Comparison of ENCODE assay signal across 15 cellular contexts in genomic region chr16:24844101-24845030, GRCh38. TPM values are rescaled to one million over a fixed set of nuclear protein-coding genes. Genes with fewer than 3 reads are reported as not detected.
DNase-seq lines count a peak whose midpoint lies in the region; ATAC-seq, FAIRE-seq and TF ChIP-seq lines count a peak whose summit lies in the region.
"Had no signal": no experiment of that assay in that cellular context is flagged by ENCODE, and none has a peak within 500 bp of the region (broad histone marks: within the 10 kb centered on the region; RNA-seq: fewer than 3 reads in every experiment).

No MANE protein-coding gene starts in this region.

- peak overlapping the region; percentile 11 for H3K27ac Mint-ChIP-seq in T-helper 1 cell treated with Interleukin-12 subunit alpha and Interleukin-12 subunit beta and Interleukin-4 antibody, amounts not matched to agents 30 μg/mL and 1 μg/mL, for 36 hours
- H3K27ac Mint-ChIP-seq: activated T-helper 1 cell treated with anti-CD3 and anti-CD28 coated beads, Interleukin-12 subunit alpha, Interleukin-12 subunit beta, Interleukin-2, Interleukin-4 antibody, amounts not matched to agents 30 ng/mL and 10 ng/mL and 1 ng/mL, durations not matched to agents 14 hours and 24 hours and 36 hours; neural progenitor cell had no signal

- H2AFZ ChIP-seq in K562 (ENCODE audit: low read depth, low read length) (0 out of 2 replicates have a peak overlapping the region, but pooled peaks have one; percentile 28), trophoblast cell (ENCODE audit: insufficient read depth, low read length, poor library complexity) (no peak overlapping the region)
- H2AFZ ChIP-seq: neural progenitor cell had no signal

- H2BK5ac ChIP-seq in trophoblast cell (ENCODE audit: low read depth, low read length, poor library complexity) = peak overlapping the region; percentile 22

- POLR2A ChIA-PET in K562 (lab: Yijun Ruan, JAX) = interaction anchor here (1.0 kb wide), 1 partner anchor 236 kb away, joined by 3 read pairs; no protein-coding TSS in a partner anchor

- H3K4me3 ChIP-seq in HUES6 (ENCODE audit: low read depth, low read length) (no peak overlapping the region), K562 (no peak overlapping the region), trophoblast cell (ENCODE audit: low read depth, low read length) (no peak overlapping the region)
- H3K4me3 ChIP-seq: neural progenitor cell, skin epidermis, tibial artery had no signal

- H3K9ac ChIP-seq in HUES6 (ENCODE audit: low read length) (no peak overlapping the region), K562 (ENCODE audit: insufficient read depth in 1 of 2, low read depth in 2 of 2, low read length in 2 of 2) (peak overlapping the region in 1 of 2 experiments; percentile 81; a peak in 2 of 4 replicates), trophoblast cell (ENCODE audit: low read length) (no peak overlapping the region)
- H3K9ac ChIP-seq: neural progenitor cell had no signal

- TF ChIP-seq CTCF in K562 (IDR thresholded peaks at IDR 0.05 in 2 of 3, conservative IDR thresholded peaks at IDR 0.05 in 1 of 3; ENCODE audit: insufficient read depth in 2 of 3, low read depth in 1 of 3, low read length in 3 of 3) = 0 out of 6 replicates have a peak, but pooled peaks of 1 of the 3 experiments have one; percentile 2

- peak overlapping the region; percentile 24 for H3K14ac ChIP-seq in trophoblast cell (ENCODE audit: low read length)

- no peak overlapping the region for H3K23ac ChIP-seq in trophoblast cell (ENCODE audit: low read length)

- no peak overlapping the region for H4K12ac ChIP-seq in trophoblast cell (ENCODE audit: low read depth, low read length)

- H4K91ac ChIP-seq in trophoblast cell (ENCODE audit: low read depth, low read length) = peak overlapping the region; percentile 52

- H3K9me1 ChIP-seq in K562 (ENCODE audit: control insufficient read depth, insufficient read depth, low read length) = peaks cover 4% of the 10 kb centered on the region

- no peak overlapping the region for H3K4me3 Mint-ChIP-seq in T-helper 1 cell treated with Interleukin-12 subunit alpha and Interleukin-12 subunit beta and Interleukin-4 antibody, amounts not matched to agents 30 μg/mL and 1 μg/mL, for 36 hours
- H3K4me3 Mint-ChIP-seq: activated T-helper 1 cell treated with anti-CD3 and anti-CD28 coated beads, Interleukin-12 subunit alpha, Interleukin-12 subunit beta, Interleukin-2, Interleukin-4 antibody, amounts not matched to agents 30 ng/mL and 10 ng/mL and 1 ng/mL, durations not matched to agents 14 hours and 24 hours and 36 hours; neural progenitor cell had no signal

- no peak for TF ChIP-seq POLR2A in K562 (conservative IDR thresholded peaks at IDR 0.05)

- no peak overlapping the region for H2AK5ac ChIP-seq in trophoblast cell (ENCODE audit: low read length)

- FAIRE-seq in K562 (lab: Jason Lieb, UNC) = peak; percentile 99

- WGBS in K562 (ENCODE audit: insufficient coverage, low coverage, missing lambda C conversion rate) = 26% methylated on average over 17 of the region's 17 CpGs
- no CpG with 5 or more reads among the region's 17 CpGs for WGBS in trophoblast cell (ENCODE audit: extremely low coverage, insufficient coverage, insufficient read length)

- peak; percentile 97 for ATAC-seq in K562
- ATAC-seq in HG03469 (IDR thresholded peaks at IDR 0.05; ENCODE audit: unreplicated experiment) = no peak
- no peak for ATAC-seq in HG03378 (IDR thresholded peaks at IDR 0.05; ENCODE audit: unreplicated experiment)
- no peak for ATAC-seq in HG02981 (IDR thresholded peaks at IDR 0.05; ENCODE audit: unreplicated experiment)

- H3K4me2 ChIP-seq in K562 (ENCODE audit: insufficient read depth, low read length) (peak overlapping the region; percentile 54; the same call in 1 of the 2 replicates), trophoblast cell (ENCODE audit: low read length) (no peak overlapping the region)
- H3K4me2 ChIP-seq: neural progenitor cell had no signal

- H3K27ac ChIP-seq in HUES6 (ENCODE audit: low read depth, low read length) (peak overlapping the region; percentile 5; the same call in 1 of the 2 replicates), K562 (ENCODE audit: extremely low read depth, low read depth, low read length) (peak overlapping the region; percentile 56; the same call in 2 of the 3 replicates), trophoblast cell (ENCODE audit: low read depth, low read length) (no peak overlapping the region)
- H3K27ac ChIP-seq: brain microvascular endothelial cell, epithelial cell of prostate, neural progenitor cell, skin epidermis, tibial artery had no signal

- H3K27me3 ChIP-seq in HUES6 (ENCODE audit: control insufficient read depth, insufficient read depth, low read length) (no peaks in the 10 kb centered on the region), K562 (ENCODE audit: control insufficient read depth in 2 of 2, insufficient read depth in 2 of 2, low read length in 2 of 2) (0 out of 5 replicates have a peak, but pooled peaks cover 0 to 3% of the 10 kb centered on the region in 2 experiments), trophoblast cell (ENCODE audit: insufficient read depth, low read length) (no peaks in the 10 kb centered on the region)
- H3K27me3 ChIP-seq: brain microvascular endothelial cell, neural progenitor cell, tibial artery had no signal

- in situ Hi-C loops in K562 (cut with MboI) = no loop called here

- no TSS peak for BruUV-seq in K562 (replicated peaks; lab: Mats Ljungman, UMichigan)

- H3K79me1 ChIP-seq in trophoblast cell (ENCODE audit: low read length) = peaks cover 5% of the 10 kb centered on the region

- no peak for DNase-seq in T-helper 1 cell
- DNase-seq in K562 (ENCODE audit: extremely low read depth in 1 of 4, low spot score in 3 of 4) = peak; percentile 89 to 93 (median 91)
- DNase-seq in trophoblast cell = peak; percentile 76 to 89
- DNase-seq: brain microvascular endothelial cell, DMS79, tibial artery had no signal

- H3K9me3 Mint-ChIP-seq in T-helper 1 cell treated with Interleukin-12 subunit alpha and Interleukin-12 subunit beta and Interleukin-4 antibody, amounts not matched to agents 30 μg/mL and 1 μg/mL, for 36 hours = no peaks in the 10 kb centered on the region
- H3K9me3 Mint-ChIP-seq: activated T-helper 1 cell treated with anti-CD3 and anti-CD28 coated beads, Interleukin-12 subunit alpha, Interleukin-12 subunit beta, Interleukin-2, Interleukin-4 antibody, amounts not matched to agents 30 ng/mL and 10 ng/mL and 1 ng/mL, durations not matched to agents 14 hours and 24 hours and 36 hours; neural progenitor cell had no signal

- H3K18ac ChIP-seq in trophoblast cell (ENCODE audit: low read length) = peak overlapping the region; percentile 29

- H3K36me3 ChIP-seq in HUES6 (ENCODE audit: control insufficient read depth, insufficient read depth, low read length) = no peaks in the 10 kb centered on the region
- H3K36me3 ChIP-seq in K562 (ENCODE audit: control insufficient read depth, insufficient read depth, low read length) = no peaks in the 10 kb centered on the region
- H3K36me3 ChIP-seq in trophoblast cell (ENCODE audit: control insufficient read depth in 1 of 2, insufficient read depth in 2 of 2, low read length in 2 of 2) = no peaks in the 10 kb centered on the region
- H3K36me3 ChIP-seq: brain microvascular endothelial cell, neural progenitor cell had no signal

- H3K4ac ChIP-seq in trophoblast cell (ENCODE audit: low read depth, low read length) = no peak overlapping the region

- no peaks in the 10 kb centered on the region for H3K27me3 Mint-ChIP-seq in T-helper 1 cell treated with Interleukin-12 subunit alpha and Interleukin-12 subunit beta and Interleukin-4 antibody, amounts not matched to agents 30 μg/mL and 1 μg/mL, for 36 hours (ENCODE audit: low read depth)

- 0 out of 2 replicates have a peak, but pooled peaks cover 6% of the 10 kb centered on the region for H4K20me1 ChIP-seq in K562 (replicated peaks; ENCODE audit: control insufficient read depth, insufficient read depth, low read length)

- H3K36me3 Mint-ChIP-seq in T-helper 1 cell treated with Interleukin-12 subunit alpha and Interleukin-12 subunit beta and Interleukin-4 antibody, amounts not matched to agents 30 μg/mL and 1 μg/mL, for 36 hours (ENCODE audit: low read depth) = no peaks in the 10 kb centered on the region
- H3K36me3 Mint-ChIP-seq: neural progenitor cell had no signal

- peak overlapping the region; percentile 63 for H2BK12ac ChIP-seq in trophoblast cell (ENCODE audit: low read length)

- peak overlapping the region; percentile 39 for H2BK120ac ChIP-seq in trophoblast cell (ENCODE audit: insufficient read depth, low read length, poor library complexity)

- no peaks in the 10 kb centered on the region for H3K4me1 Mint-ChIP-seq in T-helper 1 cell treated with Interleukin-12 subunit alpha and Interleukin-12 subunit beta and Interleukin-4 antibody, amounts not matched to agents 30 μg/mL and 1 μg/mL, for 36 hours (ENCODE audit: low read depth)
- H3K4me1 Mint-ChIP-seq: neural progenitor cell had no signal

- peak overlapping the region; percentile 26 for H4K8ac ChIP-seq in trophoblast cell (ENCODE audit: low read depth, low read length)

- intact Hi-C loops in K562 (cut with micrococcal nuclease) = no loop called here

- CTCF ChIA-PET in K562 (lab: Yijun Ruan, JAX; ENCODE audit: low intra/inter-chr PET ratio) = no interaction called here

- H3K9me3 ChIP-seq in HUES6 (ENCODE audit: control insufficient read depth, insufficient read depth, low read depth, low read length) = no peaks in the 10 kb centered on the region
- H3K9me3 ChIP-seq in K562 (replicated peaks; ENCODE audit: control insufficient read depth, insufficient read depth, low read depth, low read length) = no peaks in the 10 kb centered on the region
- peaks cover 1% of the 10 kb centered on the region for H3K9me3 ChIP-seq in trophoblast cell (ENCODE audit: insufficient read depth, low read depth, low read length)
- H3K9me3 ChIP-seq: tibial artery had no signal

- peak; percentile 85 for TF ChIP-seq EP300 in K562 (IDR thresholded peaks at IDR 0.05; ENCODE audit: low read length)

- H3K4me1 ChIP-seq in HUES6 (ENCODE audit: control insufficient read depth, insufficient read depth, low read length) (peaks cover 6% of the 10 kb centered on the region; the same call in 1 of the 2 replicates), K562 (replicated peaks in 1 of 2; ENCODE audit: control insufficient read depth in 2 of 2, insufficient read depth in 2 of 2, low read length in 2 of 2) (peaks cover 21 to 33% of the 10 kb centered on the region in 2 experiments), trophoblast cell (ENCODE audit: control insufficient read depth in 1 of 2, insufficient read depth in 2 of 2, low read length in 2 of 2) (peaks cover 9 to 11% of the 10 kb centered on the region in 2 experiments)
- H3K4me1 ChIP-seq: neural progenitor cell had no signal

- TF ChIP-seq RAD21 in K562 (CRISPR knock-in tag; conservative IDR thresholded peaks at IDR 0.05 in 1 of 2, IDR thresholded peaks at IDR 0.05 in 1 of 2) = no peak

- H3K79me2 ChIP-seq in K562 (ENCODE audit: control insufficient read depth, insufficient read depth, low read length) (no peaks in the 10 kb centered on the region), trophoblast cell (ENCODE audit: control insufficient read depth, insufficient read depth, low read length, poor library complexity) (no peaks in the 10 kb centered on the region)

RNA-seq across cellular contexts. Expression of gene SLC5A11, which starts 1.4 kb away (rescaled TPM):
- total RNA-seq in K562 (2011; cell fraction: chromatin; rRNA removed; ENCODE audit: low replicate concordance) = not detected in 2 replicates
- total RNA-seq in K562 (2011; cell fraction: nucleolus; rRNA removed) = not detected in 2 replicates
- not detected in 2 replicates for total RNA-seq in K562 (2011; cell fraction: nucleoplasm; rRNA removed)
- total RNA-seq in K562 (2014; rRNA removed) = 0.14 TPM in 1 of 2 replicates, not detected in the other
- total RNA-seq in K562 (2014; rRNA removed; fragmentation: Illumina TruSeq; extraction: Trizol) = 0.07 TPM in 1 of 2 replicates, not detected in the other
- 0.11 TPM in 1 of 2 replicates, not detected in the other for total RNA-seq in K562 (2015; rRNA removed; fragmentation: Illumina TruSeq; extraction: Trizol)
- total RNA-seq in K562 (2021) = 0.09 TPM in 1 of 2 replicates, not detected in the other
- not detected in 2 replicates for polyA plus RNA-seq in K562 (2011; rRNA removed)
- polyA plus RNA-seq in K562 (2011; cell fraction: cytosol; rRNA removed) = 0.04 TPM in 1 of 2 replicates, not detected in the other
- polyA plus RNA-seq in K562 (2011; cell fraction: nucleus; rRNA removed) = 0.13 and 0.17 TPM in 2 replicates
- polyA plus RNA-seq in K562 (2012) = 0.07 and 0.08 TPM in 2 replicates
- 0.15 TPM in 1 of 2 replicates, not detected in the other for polyA plus RNA-seq in K562 (2014; fragmentation: Illumina TruSeq; extraction: Trizol)
- under 1 TPM; 0.04 to 0.25 TPM for polyA plus RNA-seq in K562 (2014; fragmentation: Nextera tagmentation; extraction: Ambion mirVana)
- 0.18 TPM in 1 of 2 replicates, not detected in the other for polyA plus RNA-seq in K562 (2014; rRNA removed)
- not detected in 2 replicates for polyA minus RNA-seq in K562 (2011; rRNA and poly(A)+ RNA removed)
- not detected in 2 replicates for polyA minus RNA-seq in K562 (2011; cell fraction: cytosol; rRNA and poly(A)+ RNA removed)
- not detected in 2 replicates for polyA minus RNA-seq in K562 (2011; cell fraction: nucleus; rRNA and poly(A)+ RNA removed)
- 0.25 and 0.28 TPM in 2 replicates for polyA plus RNA-seq in trophoblast cell (2013)

Comparison
In these comparisons a context has a peak if more than half of its experiments do, and no peak if none do; other contexts are left out.
1. DNase-seq: peak in K562 (4 of 4) and trophoblast cell (2 of 2); none in T-helper 1 cell (0 of 5).